Comparison of ENCODE assay signal across 26 cellular contexts in the genomic region with DNA sequence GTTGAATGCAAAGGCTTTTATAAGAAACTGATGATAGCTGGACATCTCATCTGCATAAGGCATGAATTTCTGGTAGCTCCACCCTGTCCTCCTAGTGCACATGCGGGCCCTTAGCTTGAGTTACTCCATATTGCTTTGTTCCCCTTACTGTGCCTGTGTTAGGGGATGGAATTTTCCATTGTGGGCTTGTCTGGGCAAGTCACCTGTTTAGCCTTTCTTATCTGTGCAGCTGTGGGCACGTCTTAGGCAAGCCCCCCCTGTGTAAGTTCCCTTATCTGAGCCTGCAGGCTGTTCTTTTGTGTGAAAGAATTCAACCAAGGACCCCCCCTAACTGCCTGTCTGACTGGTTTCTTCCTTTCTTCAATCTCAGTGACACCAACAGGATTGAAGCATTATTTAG. TPM values are rescaled to one million over a fixed set of nuclear protein-coding genes. Genes with fewer than 3 reads are reported as not detected.
DNase-seq lines count a peak whose midpoint lies in the region; ATAC-seq and TF ChIP-seq lines count a peak whose summit lies in the region.
"Had no signal": no experiment of that assay in that cellular context is flagged by ENCODE, and none has a peak within 500 bp of the region (broad histone marks: within the 10 kb centered on the region; RNA-seq: fewer than 3 reads in every experiment).

No MANE protein-coding gene starts in this region.

- DNase-seq in activated CD8-positive, alpha-beta T cell treated with anti-CD3 and anti-CD28 coated beads for 36 hours: no peak
- DNase-seq in activated CD8-positive, alpha-beta T cell treated with anti-CD3 and anti-CD28 coated beads, Interleukin-2, amount 10 ng/mL, durations not matched to agents 7 days and 5 days: no peak
- DNase-seq in dermis blood vessel endothelial cell (peak; percentile 22), trophoblast cell (peak in 1 of 2 donors; percentile 30), AG20443 (ENCODE audit: low spot score) (no peak), T-cell (no peak), middle frontal gyrus (ENCODE audit: extremely low spot score, low spot score) (no peak)
- DNase-seq: activated CD4-positive, alpha-beta T cell treated with anti-CD3 and anti-CD28 coated beads, Interleukin-2, amount 50 U/mL, for 1 hour; activated effector memory CD4-positive, alpha-beta T cell treated with anti-CD3 and anti-CD28 coated beads, Interleukin-2, amount 50 U/mL, for 16 hours; GM23248; heart right ventricle; immature natural killer cell; left ventricle myocardium inferior; MV-4-11; NCI-H1694; stimulated activated CD4-positive, alpha-beta T cell treated with anti-CD3 and anti-CD28 coated beads, Interleukin-15, amount 100 ng/mL, for 24 hours; stimulated activated CD8-positive, alpha-beta memory T cell treated with anti-CD3 and anti-CD28 coated beads, Interleukin-4, amount 100 ng/mL, for 48 hours; substantia nigra had no signal

- POLR2A ChIA-PET in activated CD8-positive, alpha-beta T cell treated with anti-CD3 and anti-CD28 coated beads for 36 hours (lab: Charles Lee): no interaction called here
- POLR2A ChIA-PET in activated CD8-positive, alpha-beta T cell treated with anti-CD3 and anti-CD28 coated beads, Interleukin-2, amount 10 ng/mL, durations not matched to agents 7 days and 5 days (lab: Charles Lee): no interaction called here
- POLR2A ChIA-PET in T-cell (lab: Charles Lee): no interaction called here

- H3K27ac ChIP-seq in OCI-LY1 (ENCODE audit: low read depth, low read length, poor library complexity, severe bottlenecking) (peak overlapping the region; percentile 41), trophoblast cell (ENCODE audit: low read depth, low read length) (no peak overlapping the region)
- H3K27ac ChIP-seq: coronary artery, GM23248, heart right ventricle, left ventricle myocardium inferior, VCaP had no signal

- WGBS in trophoblast cell (ENCODE audit: extremely low coverage, insufficient coverage, insufficient read length): no CpG with 5 or more reads among the region's 2 CpGs

- peak overlapping the region; percentile 66 for H3K27ac Mint-ChIP-seq in activated CD8-positive, alpha-beta T cell treated with anti-CD3 and anti-CD28 coated beads for 36 hours
- no peak overlapping the region for H3K27ac Mint-ChIP-seq in activated CD8-positive, alpha-beta T cell treated with anti-CD3 and anti-CD28 coated beads, Interleukin-2, amount 10 ng/mL, durations not matched to agents 7 days and 5 days
- H3K27ac Mint-ChIP-seq in T-cell: peak overlapping the region in 1 of 2 donors; percentile 52
- H3K27ac Mint-ChIP-seq: immature natural killer cell; T-helper 1 cell treated with Interleukin-12 subunit alpha and Interleukin-12 subunit beta and Interleukin-4 antibody, amounts not matched to agents 30 μg/mL and 1 μg/mL, for 36 hours had no signal

- intact Hi-C loops in activated CD8-positive, alpha-beta T cell treated with anti-CD3 and anti-CD28 coated beads for 36 hours (cut with micrococcal nuclease): no loop called here

- H3K4me3 ChIP-seq in OCI-LY1 (ENCODE audit: low read depth, low read length, poor library complexity, severe bottlenecking) (no peak overlapping the region), trophoblast cell (ENCODE audit: low read depth, low read length) (no peak overlapping the region)
- H3K4me3 ChIP-seq: A549, coronary artery, GM23248, heart right ventricle, left ventricle myocardium inferior had no signal

- H3K9me2 ChIP-seq in OCI-LY1 (ENCODE audit: low read depth, low read length): no peaks in the 10 kb centered on the region

- H4K12ac ChIP-seq in trophoblast cell (ENCODE audit: low read depth, low read length): no peak overlapping the region

- peak overlapping the region; percentile 84 for H4K91ac ChIP-seq in trophoblast cell (ENCODE audit: low read depth, low read length)

- H3K27me3 Mint-ChIP-seq in activated CD8-positive, alpha-beta T cell treated with anti-CD3 and anti-CD28 coated beads for 36 hours: no peaks in the 10 kb centered on the region
- H3K27me3 Mint-ChIP-seq in activated CD8-positive, alpha-beta T cell treated with anti-CD3 and anti-CD28 coated beads, Interleukin-2, amount 10 ng/mL, durations not matched to agents 7 days and 5 days (ENCODE audit: low read depth): no peaks in the 10 kb centered on the region
- H3K27me3 Mint-ChIP-seq in T-cell: no peaks in the 10 kb centered on the region

- H3K9me3 ChIP-seq in OCI-LY1 (ENCODE audit: low read length) (peaks cover 25% of the 10 kb centered on the region), trophoblast cell (ENCODE audit: insufficient read depth, low read depth, low read length) (peaks cover 11% of the 10 kb centered on the region)

- H3F3A ChIP-seq in OCI-LY1 (ENCODE audit: insufficient read depth, low read length): no peaks in the 10 kb centered on the region

- peak overlapping the region; percentile 54 for H3K4ac ChIP-seq in trophoblast cell (ENCODE audit: low read depth, low read length)

- no peak overlapping the region for H3K23ac ChIP-seq in trophoblast cell (ENCODE audit: low read length)

- H3K18ac ChIP-seq in trophoblast cell (ENCODE audit: low read length): no peak overlapping the region

- no peak for TF ChIP-seq CTCF in activated CD8-positive, alpha-beta T cell treated with anti-CD3 and anti-CD28 coated beads for 36 hours (IDR thresholded peaks at IDR 0.05)
- no peak for TF ChIP-seq CTCF in OCI-LY1 (IDR thresholded peaks at IDR 0.05; ENCODE audit: low read length)

- peaks cover 7% of the 10 kb centered on the region for H3K4me1 Mint-ChIP-seq in activated CD8-positive, alpha-beta T cell treated with anti-CD3 and anti-CD28 coated beads for 36 hours (ENCODE audit: low read depth)
- H3K4me1 Mint-ChIP-seq in activated CD8-positive, alpha-beta T cell treated with anti-CD3 and anti-CD28 coated beads, Interleukin-2, amount 10 ng/mL, durations not matched to agents 7 days and 5 days (ENCODE audit: low read depth): no peaks in the 10 kb centered on the region
- no peaks in the 10 kb centered on the region for H3K4me1 Mint-ChIP-seq in T-cell
- H3K4me1 Mint-ChIP-seq: immature natural killer cell, nephron had no signal

- H3K36me3 Mint-ChIP-seq in activated CD8-positive, alpha-beta T cell treated with anti-CD3 and anti-CD28 coated beads for 36 hours (ENCODE audit: low read depth): peaks cover 66% of the 10 kb centered on the region
- H3K36me3 Mint-ChIP-seq in activated CD8-positive, alpha-beta T cell treated with anti-CD3 and anti-CD28 coated beads, Interleukin-2, amount 10 ng/mL, durations not matched to agents 7 days and 5 days (ENCODE audit: low read depth): peaks cover 38% of the 10 kb centered on the region
- H3K36me3 Mint-ChIP-seq in T-cell: peaks cover 79% of the 10 kb centered on the region

- H3K4me2 ChIP-seq in OCI-LY1 (ENCODE audit: low read length): no peak overlapping the region
- H3K4me2 ChIP-seq in trophoblast cell (ENCODE audit: low read length): no peak overlapping the region
- H3K4me2 ChIP-seq: A549 had no signal

- H2AFZ ChIP-seq in OCI-LY1 (ENCODE audit: low read length) (no peak overlapping the region), trophoblast cell (ENCODE audit: insufficient read depth, low read length, poor library complexity) (peak overlapping the region; percentile 5)
- H2AFZ ChIP-seq: GM23248 had no signal

- peaks cover 11% of the 10 kb centered on the region for H3K79me1 ChIP-seq in trophoblast cell (ENCODE audit: low read length)

- H2AK5ac ChIP-seq in trophoblast cell (ENCODE audit: low read length): no peak overlapping the region

- H2BK12ac ChIP-seq in trophoblast cell (ENCODE audit: low read length): peak overlapping the region; percentile 58

- peak overlapping the region; percentile 82 for H2BK5ac ChIP-seq in trophoblast cell (ENCODE audit: low read depth, low read length, poor library complexity)

- H4K8ac ChIP-seq in trophoblast cell (ENCODE audit: low read depth, low read length): peak overlapping the region; percentile 43

- no peaks in the 10 kb centered on the region for H3K36me3 ChIP-seq in OCI-LY1 (ENCODE audit: insufficient read depth, low read length)
- H3K36me3 ChIP-seq in trophoblast cell (ENCODE audit: control insufficient read depth in 1 of 2, insufficient read depth in 2 of 2, low read length in 2 of 2): peaks cover 5 to 9% of the 10 kb centered on the region in 2 experiments

- CTCF ChIA-PET in activated CD8-positive, alpha-beta T cell treated with anti-CD3 and anti-CD28 coated beads for 36 hours (lab: Charles Lee): no interaction called here
- CTCF ChIA-PET in activated CD8-positive, alpha-beta T cell treated with anti-CD3 and anti-CD28 coated beads, Interleukin-2, amount 10 ng/mL, durations not matched to agents 7 days and 5 days (lab: Charles Lee): interaction anchor here (1.7 to 1.9 kb wide), 2 partner anchors 14 to 85 kb away, joined by 3 to 6 read pairs; no protein-coding TSS in a partner anchor
- CTCF ChIA-PET in T-cell (lab: Charles Lee): no interaction called here

- H2BK120ac ChIP-seq in trophoblast cell (ENCODE audit: insufficient read depth, low read length, poor library complexity): peak overlapping the region; percentile 81

- H3K4me3 Mint-ChIP-seq in activated CD8-positive, alpha-beta T cell treated with anti-CD3 and anti-CD28 coated beads for 36 hours: no peak overlapping the region
- no peak overlapping the region for H3K4me3 Mint-ChIP-seq in activated CD8-positive, alpha-beta T cell treated with anti-CD3 and anti-CD28 coated beads, Interleukin-2, amount 10 ng/mL, durations not matched to agents 7 days and 5 days
- H3K4me3 Mint-ChIP-seq in T-cell: no peak overlapping the region
- H3K4me3 Mint-ChIP-seq: immature natural killer cell; nephron; T-helper 1 cell treated with Interleukin-12 subunit alpha and Interleukin-12 subunit beta and Interleukin-4 antibody, amounts not matched to agents 30 μg/mL and 1 μg/mL, for 36 hours had no signal

- no peaks in the 10 kb centered on the region for H4K20me1 ChIP-seq in OCI-LY1 (ENCODE audit: insufficient read depth, low read length)

- ATAC-seq in activated CD8-positive, alpha-beta T cell treated with anti-CD3 and anti-CD28 coated beads for 36 hours: no peak
- no peak for ATAC-seq in activated CD8-positive, alpha-beta T cell treated with anti-CD3 and anti-CD28 coated beads, Interleukin-2, amount 10 ng/mL, durations not matched to agents 7 days and 5 days
- ATAC-seq in T-cell (replicated peaks in 1 of 4): no peak
- ATAC-seq: A549, heart right ventricle, Panc1, sciatic nerve had no signal

- H3K9me3 Mint-ChIP-seq in activated CD8-positive, alpha-beta T cell treated with anti-CD3 and anti-CD28 coated beads for 36 hours: peaks cover 44% of the 10 kb centered on the region
- peaks cover 48% of the 10 kb centered on the region for H3K9me3 Mint-ChIP-seq in activated CD8-positive, alpha-beta T cell treated with anti-CD3 and anti-CD28 coated beads, Interleukin-2, amount 10 ng/mL, durations not matched to agents 7 days and 5 days (ENCODE audit: insufficient read depth)
- H3K9me3 Mint-ChIP-seq in T-cell: peaks cover 0 to 50% (median 31%) of the 10 kb centered on the region in 3 donors

- peak overlapping the region; percentile 39 for H3K14ac ChIP-seq in trophoblast cell (ENCODE audit: low read length)

- H3K27me3 ChIP-seq in OCI-LY1 (ENCODE audit: insufficient read depth, low read length) (no peaks in the 10 kb centered on the region), trophoblast cell (ENCODE audit: insufficient read depth, low read length) (no peaks in the 10 kb centered on the region)
- H3K27me3 ChIP-seq: heart right ventricle had no signal

- H3K9ac ChIP-seq in OCI-LY1 (ENCODE audit: low read length) (no peak overlapping the region), trophoblast cell (ENCODE audit: low read length) (no peak overlapping the region)
- H3K9ac ChIP-seq: GM23248 had no signal

- peaks cover 11% of the 10 kb centered on the region for H3K4me1 ChIP-seq in OCI-LY1 (ENCODE audit: insufficient read depth, low read length, severe bottlenecking)
- peaks cover 0 to 6% of the 10 kb centered on the region in 2 experiments for H3K4me1 ChIP-seq in trophoblast cell (ENCODE audit: control insufficient read depth in 1 of 2, insufficient read depth in 2 of 2, low read length in 2 of 2)
- H3K4me1 ChIP-seq: heart right ventricle, left ventricle myocardium inferior had no signal

- H3K79me2 ChIP-seq in OCI-LY1 (ENCODE audit: insufficient read depth, low read length) (no peaks in the 10 kb centered on the region), trophoblast cell (ENCODE audit: control insufficient read depth, insufficient read depth, low read length, poor library complexity) (no peaks in the 10 kb centered on the region)

RNA-seq across cellular contexts. Expression of gene CROT, which starts 14.5 kb away (rescaled TPM):
- 1 to 10 TPM; 7.2 to 7.3 TPM for total RNA-seq in activated CD8-positive, alpha-beta T cell treated with anti-CD3 and anti-CD28 coated beads for 36 hours
- total RNA-seq in activated CD8-positive, alpha-beta T cell treated with anti-CD3 and anti-CD28 coated beads, Interleukin-2, amount 10 ng/mL, durations not matched to agents 7 days and 5 days: 10 to 100 TPM; 10.2 to 12.5 TPM
- 4.2 and 4.3 TPM in 2 replicates for total RNA-seq in dermis blood vessel endothelial cell
- polyA plus RNA-seq in trophoblast cell (2013): 14.0 and 15.9 TPM in 2 replicates
- total RNA-seq in T-cell: 10 to 100 TPM in 4 of 5 donors, 1 to 10 TPM in 1; 8.5 to 17.2 (median 11.8) TPM
